Comparison of ENCODE assay signal across 21 cellular contexts in the genomic region with DNA sequence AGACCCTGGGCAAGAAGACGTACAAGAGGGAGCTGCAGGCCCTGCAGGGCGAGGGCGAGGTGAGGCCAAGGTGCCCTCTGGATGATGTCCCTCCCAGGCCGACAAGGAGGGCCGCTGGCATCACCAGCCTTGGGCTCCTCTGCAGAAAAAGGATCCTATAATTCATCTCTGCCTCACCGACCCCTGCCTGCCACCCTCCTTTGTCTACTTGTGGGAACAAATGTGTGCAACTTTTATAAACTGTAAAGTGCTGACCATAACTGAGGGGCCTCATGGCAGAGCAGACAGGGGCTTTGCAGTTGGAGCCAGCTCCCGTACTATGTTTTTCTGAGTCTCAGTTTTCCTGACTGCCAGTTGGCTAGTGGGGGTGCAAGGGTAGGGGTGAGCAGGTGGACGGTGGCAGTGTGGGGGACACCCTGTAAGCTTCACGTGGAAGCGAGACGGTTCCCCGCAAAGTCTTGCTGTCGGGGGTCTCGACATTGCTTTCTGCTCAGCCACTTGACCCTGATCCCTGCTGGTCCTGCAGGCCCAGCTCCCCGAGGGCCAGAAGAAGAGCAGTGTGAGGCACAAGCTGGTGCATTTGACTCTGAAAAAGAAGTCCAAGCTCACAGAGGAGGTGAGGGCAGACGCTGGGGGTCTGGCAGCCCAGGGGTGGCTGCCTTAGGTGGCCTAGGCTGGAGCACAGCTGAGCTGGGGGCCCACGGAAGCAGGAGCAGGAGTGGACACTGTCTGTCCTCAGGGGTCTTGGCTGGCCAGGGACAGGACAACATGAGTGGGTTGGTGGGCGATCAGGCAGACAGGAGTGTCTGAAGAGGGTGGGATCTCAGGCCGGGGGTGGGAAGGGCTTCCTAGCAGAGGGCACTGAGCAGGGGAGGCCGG.
"Had no signal": no experiment of that assay in that cellular context is flagged by ENCODE, and none has a peak within 500 bp of the region (broad histone marks: within the 10 kb centered on the region; RNA-seq: fewer than 3 reads in every experiment).

No MANE protein-coding gene starts in this region.

- H3K27me3 Mint-ChIP-seq: natural killer cell treated with Interleukin-12 subunit alpha and Interleukin-12 subunit beta and Interleukin-15 and Interleukin-18, amount 100 ng/mL, for 72 hours had no signal

- H3K4me3 ChIP-seq: esophagus squamous epithelium, gastroesophageal sphincter, lung, psoas muscle, spleen, stomach, thoracic aorta, transverse colon had no signal

- H3K4me1 ChIP-seq: esophagus squamous epithelium, gastroesophageal sphincter, spleen, stomach had no signal

- ATAC-seq: gastroesophageal sphincter; natural killer cell treated with Interleukin-12 subunit alpha and Interleukin-12 subunit beta and Interleukin-15 and Interleukin-18, amount 100 ng/mL, for 72 hours; psoas muscle; sciatic nerve had no signal

- H3K4me1 Mint-ChIP-seq: immature natural killer cell had no signal

- H3K9me3 Mint-ChIP-seq: natural killer cell treated with Interleukin-12 subunit alpha and Interleukin-12 subunit beta and Interleukin-15 and Interleukin-18, amount 100 ng/mL, for 72 hours had no signal

- H3K9me3 ChIP-seq: esophagus squamous epithelium, gastroesophageal sphincter, neutrophil, psoas muscle, spleen, stomach, thoracic aorta, transverse colon had no signal

- H3K27me3 ChIP-seq: esophagus squamous epithelium, gastroesophageal sphincter, neutrophil, spleen, stomach, transverse colon had no signal

- H3K4me3 Mint-ChIP-seq: immature natural killer cell; natural killer cell treated with Interleukin-12 subunit alpha and Interleukin-12 subunit beta and Interleukin-15 and Interleukin-18, amount 100 ng/mL, for 72 hours had no signal

- H3K27ac Mint-ChIP-seq: immature natural killer cell; natural killer cell treated with Interleukin-12 subunit alpha and Interleukin-12 subunit beta and Interleukin-15 and Interleukin-18, amount 100 ng/mL, for 72 hours had no signal

- DNase-seq: dermis blood vessel endothelial cell; esophagus squamous epithelium; foreskin fibroblast; glutamatergic neuron; immature natural killer cell; mesenchymal stem cell; retina; spleen; stimulated activated CD4-positive, alpha-beta T cell treated with anti-CD3 and anti-CD28 coated beads, Interleukin-15, amount 100 ng/mL, for 24 hours; stimulated activated CD4-positive, alpha-beta T cell treated with anti-CD3 and anti-CD28 coated beads, Interleukin-1b, Interleukin-23, amount 100 ng/mL, for 48 hours; stimulated activated CD4-positive, alpha-beta T cell treated with anti-CD3 and anti-CD28 coated beads, Interleukin-4, amount 100 ng/mL, for 24 hours; stimulated activated naive CD4-positive, alpha-beta T cell; stomach; transverse colon had no signal

- H3K36me3 ChIP-seq: esophagus squamous epithelium, gastroesophageal sphincter, neutrophil, stomach, thoracic aorta, transverse colon had no signal

- H3K27ac ChIP-seq: esophagus squamous epithelium, gastroesophageal sphincter, neutrophil, psoas muscle, spleen, stomach, thoracic aorta, transverse colon had no signal

- H3K36me3 Mint-ChIP-seq: natural killer cell treated with Interleukin-12 subunit alpha and Interleukin-12 subunit beta and Interleukin-15 and Interleukin-18, amount 100 ng/mL, for 72 hours had no signal
